ENCODE assay signal across 20 cellular contexts in the genomic region with DNA sequence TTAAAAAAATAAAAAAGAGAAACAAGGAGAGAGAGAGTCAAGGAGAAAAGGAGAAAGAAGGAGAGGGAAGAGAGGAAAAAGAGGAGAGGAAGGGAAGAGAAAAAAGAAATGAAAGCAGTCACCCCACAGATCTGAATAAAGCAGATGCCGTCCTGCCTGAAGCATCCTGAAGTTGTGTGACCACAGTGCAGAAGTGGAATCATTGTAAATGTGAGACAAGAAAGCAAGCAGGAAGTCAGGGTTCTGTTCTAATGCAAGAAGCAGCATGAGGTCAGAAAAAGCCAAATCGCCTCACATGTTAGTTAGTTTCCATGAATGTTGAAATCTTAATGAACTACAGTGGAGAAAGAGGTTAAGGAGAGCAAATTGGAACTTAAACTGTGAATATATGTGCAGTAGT.
"Had no signal": no experiment of that assay in that cellular context is flagged by ENCODE, and none has a peak within 500 bp of the region (broad histone marks: within the 10 kb centered on the region; RNA-seq: fewer than 3 reads in every experiment).

No MANE protein-coding gene starts in this region.

- H3K9me3 Mint-ChIP-seq: activated T-helper 17 cell treated with anti-CD3 and anti-CD28 coated beads, Interleukin-2, amount 50 U/mL, for 72 hours; memory B cell; nephron; WTC11 had no signal

- H3K27me3 ChIP-seq: adrenal gland, breast epithelium, colonic mucosa, heart right ventricle, pancreas, tibial nerve had no signal

- ATAC-seq: activated T-helper 17 cell treated with anti-CD3 and anti-CD28 coated beads, Interleukin-2, amount 50 U/mL, for 72 hours; heart right ventricle; left cardiac atrium; pancreas; right cardiac atrium; stimulated activated naive CD8-positive, alpha-beta T cell treated with anti-CD3 and anti-CD28 coated beads, Interleukin-15, amount 100 ng/mL, for 72 hours; WTC11 had no signal

- H3K4me1 Mint-ChIP-seq: activated T-helper 17 cell treated with anti-CD3 and anti-CD28 coated beads, Interleukin-2, amount 50 U/mL, for 72 hours; central memory CD8-positive, alpha-beta T cell; memory B cell; nephron; stimulated activated naive CD8-positive, alpha-beta T cell treated with anti-CD3 and anti-CD28 coated beads, Interleukin-15, amount 100 ng/mL, for 72 hours; WTC11 had no signal

- H3K27ac Mint-ChIP-seq: activated naive CD8-positive, alpha-beta T cell; activated T-cell treated with anti-CD3 and anti-CD28 coated beads, Interleukin-2, amount 50 U/mL, for 24 hours; activated T-helper 17 cell treated with anti-CD3 and anti-CD28 coated beads, Interleukin-2, amount 50 U/mL, for 72 hours; memory B cell; nephron; stimulated activated naive CD8-positive, alpha-beta T cell treated with anti-CD3 and anti-CD28 coated beads, Interleukin-15, amount 100 ng/mL, for 72 hours; WTC11 had no signal

- H3K4me1 ChIP-seq: adrenal gland, breast epithelium, colonic mucosa, heart right ventricle, pancreas, tibial nerve had no signal

- H3K9me3 ChIP-seq: adrenal gland, breast epithelium, colonic mucosa, heart right ventricle, pancreas, tibial nerve had no signal

- H3K4me3 ChIP-seq: adrenal gland, breast epithelium, colonic mucosa, heart right ventricle, pancreas, tibial nerve had no signal

- H3K27ac ChIP-seq: adrenal gland, breast epithelium, colonic mucosa, heart right ventricle, pancreas, tibial nerve had no signal

- H3K36me3 Mint-ChIP-seq: activated naive CD8-positive, alpha-beta T cell; memory B cell; WTC11 had no signal

- FAIRE-seq: endometrium, pancreas had no signal

- DNase-seq: activated naive CD4-positive, alpha-beta T cell; activated T-cell treated with anti-CD3 and anti-CD28 coated beads, Interleukin-2, amount 50 U/mL, for 24 hours; adrenal gland; colonic mucosa; heart right ventricle; islet precursor cell; left cardiac atrium; pancreas; right cardiac atrium; stimulated activated CD4-positive, alpha-beta T cell treated with anti-CD3 and anti-CD28 coated beads, Interleukin-4, amount 100 ng/mL, for 24 hours; stimulated activated naive CD8-positive, alpha-beta T cell treated with anti-CD3 and anti-CD28 coated beads, Interleukin-15, amount 100 ng/mL, for 72 hours had no signal

- H3K36me3 ChIP-seq: adrenal gland, breast epithelium, colonic mucosa, heart right ventricle, pancreas, tibial nerve had no signal

- H3K4me3 Mint-ChIP-seq: activated naive CD8-positive, alpha-beta T cell; activated T-cell treated with anti-CD3 and anti-CD28 coated beads, Interleukin-2, amount 50 U/mL, for 24 hours; activated T-helper 17 cell treated with anti-CD3 and anti-CD28 coated beads, Interleukin-2, amount 50 U/mL, for 72 hours; central memory CD8-positive, alpha-beta T cell; memory B cell; nephron; stimulated activated naive CD8-positive, alpha-beta T cell treated with anti-CD3 and anti-CD28 coated beads, Interleukin-15, amount 100 ng/mL, for 72 hours; WTC11 had no signal

- H3K27me3 Mint-ChIP-seq: activated naive CD8-positive, alpha-beta T cell; activated T-cell treated with anti-CD3 and anti-CD28 coated beads, Interleukin-2, amount 50 U/mL, for 24 hours; activated T-helper 17 cell treated with anti-CD3 and anti-CD28 coated beads, Interleukin-2, amount 50 U/mL, for 72 hours; central memory CD8-positive, alpha-beta T cell; memory B cell; stimulated activated naive CD8-positive, alpha-beta T cell treated with anti-CD3 and anti-CD28 coated beads, Interleukin-15, amount 100 ng/mL, for 72 hours had no signal
